Comparison of ENCODE assay signal across 12 cellular contexts in the genomic region with DNA sequence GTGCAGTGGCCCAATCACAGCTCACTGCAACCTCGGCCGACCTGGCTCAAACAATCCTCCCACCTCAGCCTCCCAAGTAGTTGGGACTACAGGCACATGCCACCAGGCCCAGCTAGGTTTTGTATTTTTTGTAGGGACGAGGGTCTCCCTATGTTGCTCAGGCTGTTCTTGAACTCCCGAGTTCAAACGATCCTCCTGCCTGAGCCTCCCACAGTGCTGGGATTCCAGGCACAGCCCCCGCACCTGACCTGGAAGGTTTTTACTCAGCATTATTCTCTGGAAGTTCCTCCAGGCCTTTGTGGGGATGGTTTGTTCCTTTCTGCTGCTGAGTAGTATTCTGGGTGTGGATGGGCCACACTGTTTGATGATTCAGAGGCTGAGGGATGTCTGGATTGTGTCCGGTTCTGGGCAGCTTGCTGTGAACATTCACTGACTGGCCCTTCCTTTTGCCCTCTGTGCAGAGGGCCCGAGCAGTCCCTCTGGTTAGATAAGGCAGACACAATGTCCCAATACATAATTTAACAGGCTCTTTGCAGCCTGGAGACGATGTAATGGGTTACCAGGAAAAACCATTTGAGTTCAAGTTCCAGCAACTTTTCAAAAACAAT.
DNase-seq lines count a peak whose midpoint lies in the region; ATAC-seq, FAIRE-seq and TF ChIP-seq lines count a peak whose summit lies in the region.
"Had no signal": no experiment of that assay in that cellular context is flagged by ENCODE, and none has a peak within 500 bp of the region (broad histone marks: within the 10 kb centered on the region; RNA-seq: fewer than 3 reads in every experiment).

No MANE protein-coding gene starts in this region.

- peak; percentile 54 for DNase-seq in ACHN
- peak; percentile 92 for DNase-seq in RCC 7860 (ENCODE audit: low spot score)
- peak; percentile 93 for DNase-seq in fibroblast of mammary gland (ENCODE audit: low read depth)
- no peak for DNase-seq in NOMO-1 treated with DMSO at 0.1 percent for 48 hours (lab: John Stamatoyannopoulos, UW; ENCODE audit: unreplicated experiment)
- no peak for DNase-seq in HUDEP-2 (lab: John Stamatoyannopoulos, UW; ENCODE audit: unreplicated experiment in 76 of 76)
- DNase-seq: activated B cell treated with CpG ODN at 0.5 μM for 24 hours, BE2C, NCI-H2081 had no signal

- H3K4me1 Mint-ChIP-seq in nephron = peaks cover 22% of the 10 kb centered on the region

- H3K27ac Mint-ChIP-seq in nephron = peak overlapping the region; percentile 90 to 93 (median 91)
- H3K27ac Mint-ChIP-seq: activated B cell treated with CpG ODN at 0.5 μM for 24 hours had no signal

- peak; percentile 85 for FAIRE-seq in RCC 7860 (lab: Jason Lieb, UNC)

- H3K27me3 Mint-ChIP-seq in nephron (ENCODE audit: low read depth) = peaks cover 5% of the 10 kb centered on the region
- H3K27me3 Mint-ChIP-seq: activated B cell treated with CpG ODN at 0.5 μM for 24 hours; central memory CD8-positive, alpha-beta T cell had no signal

- TF ChIP-seq CTCF in fibroblast of mammary gland (conservative IDR thresholded peaks at IDR 0.05; ENCODE audit: control insufficient read depth, insufficient read depth, low read depth, low read length) (no peak), nephron (IDR thresholded peaks at IDR 0.05; ENCODE audit: unreplicated experiment in 3 of 3) (no peak)

- no peak overlapping the region for H3K4me3 ChIP-seq in fibroblast of mammary gland (ENCODE audit: control insufficient read depth, low read depth, low read length)

- in situ Hi-C loops in ACHN (cut with HindIII; ENCODE audit: low pct_ligation_motif_present, low pct_unique_long_range_greater_than_20kb, low sequenced_read_pairs) = no loop called here

- no peaks in the 10 kb centered on the region for H3K36me3 Mint-ChIP-seq in nephron (ENCODE audit: low read depth)

- H3K4me3 Mint-ChIP-seq in nephron = no peak overlapping the region
- H3K4me3 Mint-ChIP-seq: activated B cell treated with CpG ODN at 0.5 μM for 24 hours; central memory CD8-positive, alpha-beta T cell had no signal

- ATAC-seq in HG03378 (IDR thresholded peaks at IDR 0.05; ENCODE audit: unreplicated experiment) (no peak), HG03469 (IDR thresholded peaks at IDR 0.05; ENCODE audit: unreplicated experiment) (no peak)

- no peaks in the 10 kb centered on the region for H3K9me3 Mint-ChIP-seq in nephron
- H3K9me3 Mint-ChIP-seq: activated B cell treated with CpG ODN at 0.5 μM for 24 hours; central memory CD8-positive, alpha-beta T cell had no signal

Comparison
In these comparisons a context has a peak if more than half of its experiments do, and no peak if none do; other contexts are left out.
1. DNase-seq: peak in ACHN (single experiment), RCC 7860 (single experiment) and fibroblast of mammary gland (single experiment); none in NOMO-1 treated with DMSO at 0.1 percent for 48 hours (single experiment) and HUDEP-2 (0 of 76).